ENCODE assay signal across 8 cellular contexts in genomic region chr18:23228102-23229051, GRCh38.
DNase-seq lines count a peak whose midpoint lies in the region; ATAC-seq and TF ChIP-seq lines count a peak whose summit lies in the region.

No MANE protein-coding gene starts in this region.

- H3K4me3 ChIP-seq in AG10803 (ENCODE audit: low read length) = no peak overlapping the region

- DNase-seq in AG10803 (ENCODE audit: low read depth) (peak; percentile 48), NCI-H2196 (lab: John Stamatoyannopoulos, UW; ENCODE audit: unreplicated experiment) (peak; percentile 20), dermis blood vessel endothelial cell (peak; percentile 57), midbrain (lab: John Stamatoyannopoulos, UW) (no peak)
- DNase-seq in stimulated activated CD8-positive, alpha-beta memory T cell treated with anti-CD3 and anti-CD28 coated beads, Interleukin-4, amount 100 ng/mL, for 48 hours = peak; percentile 43

- ATAC-seq in GM18502 (IDR thresholded peaks at IDR 0.05; ENCODE audit: poor library complexity, unreplicated experiment) = peak; percentile 41
- peak; percentile 46 for ATAC-seq in HG02763 (IDR thresholded peaks at IDR 0.05; ENCODE audit: unreplicated experiment)
- no peak for ATAC-seq in GM18873 (IDR thresholded peaks at IDR 0.05; ENCODE audit: low FRiP score, unreplicated experiment)

- TF ChIP-seq CTCF in AG10803 (conservative IDR thresholded peaks at IDR 0.05; ENCODE audit: low read length) = no peak
